In genomic region chr20:36962354-36962941, GRCh38 we compare ENCODE assay signal across 7 cellular contexts. TPM values are rescaled to one million over a fixed set of nuclear protein-coding genes. Genes with fewer than 3 reads are reported as not detected.
DNase-seq lines count a peak whose midpoint lies in the region; ATAC-seq and TF ChIP-seq lines count a peak whose summit lies in the region.
"Not testable (repeated sequence)": the region's sequence is repeated elsewhere in the genome, so short reads cannot be mapped to it uniquely, and the experiment has no call there.

No MANE protein-coding gene starts in this region.

- not testable (repeated sequence) for H3K4me3 ChIP-seq in HEK293 (ENCODE audit: low read depth, low read length)

- H3K4me3 Mint-ChIP-seq in CD4-positive, alpha-beta T cell; activated CD8-positive, alpha-beta T cell treated with anti-CD3 and anti-CD28 coated beads for 36 hours; effector memory CD8-positive, alpha-beta T cell; naive thymus-derived CD8-positive, alpha-beta T cell; type B pancreatic cell: not testable (repeated sequence)

- H3K27me3 Mint-ChIP-seq in CD4-positive, alpha-beta T cell; activated CD8-positive, alpha-beta T cell treated with anti-CD3 and anti-CD28 coated beads for 36 hours; effector memory CD8-positive, alpha-beta T cell; naive thymus-derived CD8-positive, alpha-beta T cell; type B pancreatic cell: not testable (repeated sequence)

- H3K27ac ChIP-seq in CD4-positive, alpha-beta T cell (ENCODE audit: low read depth, low read length); HEK293 (ENCODE audit: extremely low read depth, low read depth, low read length): not testable (repeated sequence)

- not testable (repeated sequence) for ATAC-seq in CD4-positive, alpha-beta T cell (ENCODE audit: poor library complexity); activated CD8-positive, alpha-beta T cell treated with anti-CD3 and anti-CD28 coated beads for 36 hours
- peak; percentile 24 for ATAC-seq in effector memory CD8-positive, alpha-beta T cell (replicated peaks)
- peak in 1 of 2 donors; percentile 20 for ATAC-seq in naive thymus-derived CD8-positive, alpha-beta T cell

- H3K4me1 Mint-ChIP-seq in CD4-positive, alpha-beta T cell (ENCODE audit: low read depth): peaks cover 40% of the 10 kb centered on the region
- H3K4me1 Mint-ChIP-seq in activated CD8-positive, alpha-beta T cell treated with anti-CD3 and anti-CD28 coated beads for 36 hours (ENCODE audit: low read depth): peaks cover 16% of the 10 kb centered on the region
- not testable (repeated sequence) for H3K4me1 Mint-ChIP-seq in effector memory CD8-positive, alpha-beta T cell (ENCODE audit: low read depth in 2 of 2); type B pancreatic cell (ENCODE audit: unreplicated experiment)
- peaks cover 14 to 44% (median 25%) of the 10 kb centered on the region in 4 donors for H3K4me1 Mint-ChIP-seq in naive thymus-derived CD8-positive, alpha-beta T cell

- intact Hi-C loops in CD4-positive, alpha-beta T cell (cut with DNase I, micrococcal nuclease); activated CD8-positive, alpha-beta T cell treated with anti-CD3 and anti-CD28 coated beads for 36 hours (cut with micrococcal nuclease): not testable (repeated sequence)

- not testable (repeated sequence) for H3K9me3 Mint-ChIP-seq in CD4-positive, alpha-beta T cell; effector memory CD8-positive, alpha-beta T cell; type B pancreatic cell
- peaks cover 10% of the 10 kb centered on the region for H3K9me3 Mint-ChIP-seq in activated CD8-positive, alpha-beta T cell treated with anti-CD3 and anti-CD28 coated beads for 36 hours
- H3K9me3 Mint-ChIP-seq in naive thymus-derived CD8-positive, alpha-beta T cell: peaks cover 0 to 15% (median 6%) of the 10 kb centered on the region in 9 donors

- H3K9me3 ChIP-seq in CD4-positive, alpha-beta T cell (ENCODE audit: control insufficient read depth, low read length): peaks cover 11% of the 10 kb centered on the region
- H3K9me3 ChIP-seq in HEK293 (ENCODE audit: control insufficient read depth, insufficient read depth, low read depth, low read length): not testable (repeated sequence)

- not testable (repeated sequence) for TF ChIP-seq CTCF in CD4-positive, alpha-beta T cell (IDR thresholded peaks at IDR 0.05); HEK293 (tag by site-specific recombination; IDR thresholded peaks at IDR 0.05); activated CD8-positive, alpha-beta T cell treated with anti-CD3 and anti-CD28 coated beads for 36 hours (IDR thresholded peaks at IDR 0.05); type B pancreatic cell (conservative IDR thresholded peaks at IDR 0.05)

- not testable (repeated sequence) for H3K36me3 Mint-ChIP-seq in CD4-positive, alpha-beta T cell (ENCODE audit: low read depth); activated CD8-positive, alpha-beta T cell treated with anti-CD3 and anti-CD28 coated beads for 36 hours (ENCODE audit: low read depth); effector memory CD8-positive, alpha-beta T cell (ENCODE audit: insufficient read depth); type B pancreatic cell
- H3K36me3 Mint-ChIP-seq in naive thymus-derived CD8-positive, alpha-beta T cell: peaks cover 0 to 12% (median 6%) of the 10 kb centered on the region in 3 donors

- POLR2A ChIA-PET in CD4-positive, alpha-beta T cell (lab: Charles Lee): interaction anchor here (0.6 to 0.7 kb wide), 2 partner anchors 11 to 16 kb away, joined by 3 to 7 read pairs; no protein-coding TSS in a partner anchor
- POLR2A ChIA-PET in HEK293 (lab: Yijun Ruan, JAX); activated CD8-positive, alpha-beta T cell treated with anti-CD3 and anti-CD28 coated beads for 36 hours (lab: Charles Lee): not testable (repeated sequence)
- POLR2A ChIA-PET in naive thymus-derived CD8-positive, alpha-beta T cell (lab: Charles Lee): interaction anchor here (0.5 to 0.9 kb wide), 2 partner anchors 14 to 222 kb away, joined by 4 to 7 read pairs; no protein-coding TSS in a partner anchor

- DNase-seq in CD4-positive, alpha-beta T cell; effector memory CD8-positive, alpha-beta T cell; type B pancreatic cell (ENCODE audit: extremely low spot score, unreplicated experiment): not testable (repeated sequence)
- peak; percentile 7 for DNase-seq in DMS53 (lab: John Stamatoyannopoulos, UW)
- peak; percentile 38 for DNase-seq in activated CD8-positive, alpha-beta T cell treated with anti-CD3 and anti-CD28 coated beads for 36 hours
- peak in 2 of 10 donors; percentile 24 to 39 for DNase-seq in naive thymus-derived CD8-positive, alpha-beta T cell

- CTCF ChIA-PET in CD4-positive, alpha-beta T cell (lab: Charles Lee); HEK293 (lab: Yijun Ruan, JAX); activated CD8-positive, alpha-beta T cell treated with anti-CD3 and anti-CD28 coated beads for 36 hours (lab: Charles Lee): not testable (repeated sequence)

- H3K27ac Mint-ChIP-seq in CD4-positive, alpha-beta T cell: peak overlapping the region; percentile 42
- not testable (repeated sequence) for H3K27ac Mint-ChIP-seq in activated CD8-positive, alpha-beta T cell treated with anti-CD3 and anti-CD28 coated beads for 36 hours; effector memory CD8-positive, alpha-beta T cell
- H3K27ac Mint-ChIP-seq in naive thymus-derived CD8-positive, alpha-beta T cell: peak overlapping the region in 7 of 10 donors; percentile 17 to 92 (median 52)
- peak overlapping the region; percentile 8 for H3K27ac Mint-ChIP-seq in type B pancreatic cell

- not testable (repeated sequence) for H3K4me1 ChIP-seq in HEK293 (ENCODE audit: control insufficient read depth, insufficient read depth, low read length)

- H3K36me3 ChIP-seq in HEK293 (ENCODE audit: control insufficient read depth in 2 of 2, insufficient read depth in 1 of 2, low read length in 2 of 2): not testable (repeated sequence)

- not testable (repeated sequence) for H3K27me3 ChIP-seq in CD4-positive, alpha-beta T cell (ENCODE audit: control insufficient read depth, insufficient read depth, low read length)

TF ChIP-seq in HEK293, 187 proteins besides CTCF, POLR2A, EP300 and RAD21:
- peak; percentile 51 for TF ChIP-seq SETDB1 (IDR thresholded peaks at IDR 0.05; ENCODE audit: insufficient read length, low read length)

RNA-seq across cellular contexts. Expression of gene SAMHD1, which starts 10.9 kb away (rescaled TPM):
- total RNA-seq in CD4-positive, alpha-beta T cell: 100 to 1,000 TPM; 232 to 239 TPM
- total RNA-seq in activated CD8-positive, alpha-beta T cell treated with anti-CD3 and anti-CD28 coated beads for 36 hours: 10 to 100 TPM; 30.6 to 35.9 TPM
- 100 to 1,000 TPM; 204 to 220 TPM for total RNA-seq in naive thymus-derived CD8-positive, alpha-beta T cell
- 100 to 1,000 TPM; 212 to 247 (median 219) TPM for polyA plus RNA-seq in naive thymus-derived CD8-positive, alpha-beta T cell
- total RNA-seq in type B pancreatic cell (ENCODE audit: low replicate concordance): 33.4 and 52.6 TPM in 2 replicates
